9 cellular contexts compared by ENCODE assay signal in genomic region chr5:176855598-176855997, GRCh38. TPM values are rescaled to one million over a fixed set of nuclear protein-coding genes. Genes with fewer than 3 reads are reported as not detected.
"Had no signal": no experiment of that assay in that cellular context is flagged by ENCODE, and none has a peak within 500 bp of the region (broad histone marks: within the 10 kb centered on the region; RNA-seq: fewer than 3 reads in every experiment).

No MANE protein-coding gene starts in this region.

- H3K27ac ChIP-seq: HL-60 had no signal

- ATAC-seq: HepG2, K562 had no signal

- FAIRE-seq: HepG2, HTR-8/SVneo, K562 had no signal

- H3K4me3 ChIP-seq: K562 had no signal

- DNase-seq: IMR-90, KBM-7 had no signal

RNA-seq across cellular contexts. Expression of gene HK3, which starts 43.5 kb away (rescaled TPM):
- total RNA-seq: HepG2, HT-29, HT1080, IMR-90 had no signal
- polyA plus RNA-seq: HepG2, IgD-negative memory B cell, IMR-90, K562 had no signal

RNA-seq across cellular contexts. Expression of gene UNC5A, which starts 45.2 kb away (rescaled TPM):
- total RNA-seq: HepG2, IMR-90, K562 had no signal
- polyA plus RNA-seq: HepG2, IgD-negative memory B cell, IMR-90, K562 had no signal
